In the genomic region with DNA sequence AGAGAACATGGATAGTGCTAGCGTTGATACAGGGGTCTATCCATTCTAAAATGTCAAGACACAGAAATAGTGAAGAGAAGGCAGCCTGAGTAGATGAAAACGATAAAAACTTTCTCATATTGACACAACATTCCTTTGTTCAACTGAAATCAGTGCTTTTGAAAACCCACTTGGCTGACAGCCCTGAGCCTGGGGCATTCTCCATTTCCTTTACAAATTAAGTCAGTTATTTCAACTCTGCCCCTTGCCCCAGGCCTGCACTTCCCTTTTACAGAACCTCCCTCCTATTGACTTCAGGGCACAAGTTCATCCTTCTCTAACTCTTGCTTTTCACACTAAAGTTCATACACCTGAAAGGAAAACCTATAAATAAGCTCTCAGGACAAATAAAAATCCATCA, we compare ENCODE assay signal across 21 cellular contexts.
DNase-seq lines count a peak whose midpoint lies in the region; ATAC-seq, FAIRE-seq and TF ChIP-seq lines count a peak whose summit lies in the region.
"Had no signal": no experiment of that assay in that cellular context is flagged by ENCODE, and none has a peak within 500 bp of the region (broad histone marks: within the 10 kb centered on the region; RNA-seq: fewer than 3 reads in every experiment).

No MANE protein-coding gene starts in this region.

- TF ChIP-seq CTCF in mammary epithelial cell (conservative IDR thresholded peaks at IDR 0.05 in 1 of 2, IDR thresholded peaks at IDR 0.05 in 1 of 2; ENCODE audit: extremely low read depth in 1 of 2, insufficient read depth in 1 of 2, low read depth in 1 of 2, low read length in 2 of 2): no peak
- no peak for TF ChIP-seq CTCF in osteocyte (IDR thresholded peaks at IDR 0.05)
- TF ChIP-seq CTCF in kidney (IDR thresholded peaks at IDR 0.05; ENCODE audit: borderline replicate concordance, extremely low read depth, insufficient read depth): no peak

- H3K9me3 ChIP-seq in mammary epithelial cell (replicated peaks; ENCODE audit: insufficient read depth, low read length): no peaks in the 10 kb centered on the region
- H3K9me3 ChIP-seq in kidney (ENCODE audit: control insufficient read depth in 1 of 2, low read length in 2 of 2): no peaks in the 10 kb centered on the region
- H3K9me3 ChIP-seq: BLaER1 treated with 17β-estradiol and CSF1 and Interleukin-3, amounts not matched to agents 10 nM and 100 nM; esophagus muscularis mucosa; tibial nerve had no signal

- in situ Hi-C loops in mammary epithelial cell (cut with MboI; ENCODE audit: low sequenced_read_pairs in 2 of 2): no loop called here

- H4K20me1 ChIP-seq in mammary epithelial cell (ENCODE audit: insufficient read depth, low read length): no peaks in the 10 kb centered on the region
- H4K20me1 ChIP-seq: BLaER1 treated with 17β-estradiol and CSF1 and Interleukin-3, amounts not matched to agents 10 nM and 100 nM had no signal

- DNase-seq in ELR (ENCODE audit: low read depth): peak; percentile 61
- peak; percentile 25 for DNase-seq in NOMO-1 treated with DMSO at 0.1 percent for 48 hours (lab: John Stamatoyannopoulos, UW; ENCODE audit: unreplicated experiment)
- DNase-seq in mammary epithelial cell: no peak
- DNase-seq in osteocyte (ENCODE audit: extremely low spot score, unreplicated experiment): no peak
- DNase-seq in NCI-H2196 treated with DMSO at 0.1 percent for 48 hours (lab: John Stamatoyannopoulos, UW; ENCODE audit: unreplicated experiment): no peak
- DNase-seq in kidney: no peak
- DNase-seq: activated CD4-positive, alpha-beta T cell treated with anti-CD3 and anti-CD28 coated beads, Interleukin-2, amount 10 ng/mL, durations not matched to agents 24 days and 14 days; activated naive CD4-positive, alpha-beta T cell treated with Interleukin-2 at 50 U/mL for 16 hours; DMS53; glutamatergic neuron; NCI-H1694; NCI-H446; stimulated activated CD4-positive, alpha-beta T cell treated with anti-CD3 and anti-CD28 coated beads, Interleukin-12 subunit alpha, Interleukin-12 subunit beta, amount 100 ng/mL, for 4 hours had no signal

- H3K79me2 ChIP-seq in mammary epithelial cell (ENCODE audit: insufficient read depth, low read length): peaks cover 33% of the 10 kb centered on the region

- no peaks in the 10 kb centered on the region for H3K27me3 ChIP-seq in mammary epithelial cell (ENCODE audit: insufficient read depth, low read length)
- H3K27me3 ChIP-seq: BLaER1 treated with 17β-estradiol and CSF1 and Interleukin-3, amounts not matched to agents 10 nM and 100 nM; esophagus muscularis mucosa; tibial nerve had no signal

- H3K4me1 Mint-ChIP-seq in osteocyte (ENCODE audit: unreplicated experiment): peaks cover 52% of the 10 kb centered on the region
- H3K4me1 Mint-ChIP-seq: activated CD4-positive, alpha-beta T cell treated with anti-CD3 and anti-CD28 coated beads, Interleukin-2, amount 10 ng/mL, durations not matched to agents 24 days and 14 days; memory B cell; stimulated activated effector memory CD8-positive, alpha-beta T cell treated with anti-CD3 and anti-CD28 coated beads, Interleukin-12 subunit alpha, Interleukin-12 subunit beta, amount 100 ng/mL, for 72 hours had no signal

- no peak for ATAC-seq in GM18520 (IDR thresholded peaks at IDR 0.05; ENCODE audit: unreplicated experiment)
- ATAC-seq: natural killer cell treated with Interleukin-12 subunit alpha and Interleukin-12 subunit beta and Interleukin-15 and Interleukin-18, amount 100 ng/mL, for 72 hours; stimulated activated effector memory CD8-positive, alpha-beta T cell treated with anti-CD3 and anti-CD28 coated beads, Interleukin-12 subunit alpha, Interleukin-12 subunit beta, amount 100 ng/mL, for 72 hours had no signal

- WGBS in mammary epithelial cell (ENCODE audit: low coverage, missing lambda C conversion rate): 4% methylated on average over 2 of the region's 2 CpGs

- no peak overlapping the region for H3K4me3 Mint-ChIP-seq in osteocyte (ENCODE audit: unreplicated experiment)
- H3K4me3 Mint-ChIP-seq: activated CD4-positive, alpha-beta T cell treated with anti-CD3 and anti-CD28 coated beads, Interleukin-2, amount 10 ng/mL, durations not matched to agents 24 days and 14 days; memory B cell; natural killer cell treated with Interleukin-12 subunit alpha and Interleukin-12 subunit beta and Interleukin-15 and Interleukin-18, amount 100 ng/mL, for 72 hours; stimulated activated effector memory CD8-positive, alpha-beta T cell treated with anti-CD3 and anti-CD28 coated beads, Interleukin-12 subunit alpha, Interleukin-12 subunit beta, amount 100 ng/mL, for 72 hours had no signal

- intact Hi-C loops in mammary epithelial cell (cut with micrococcal nuclease) (loop anchor here (5.0 kb wide), 1 partner anchor 227 kb away; no protein-coding TSS in a partner anchor), kidney (cut with DNase I) (no loop called here)

- peak overlapping the region; percentile 38 for H3K27ac ChIP-seq in mammary epithelial cell (ENCODE audit: insufficient read depth, low read depth, low read length)
- no peak overlapping the region for H3K27ac ChIP-seq in kidney (ENCODE audit: low read depth in 2 of 2, low read length in 2 of 2)
- H3K27ac ChIP-seq: BLaER1 treated with 17β-estradiol and CSF1 and Interleukin-3, amounts not matched to agents 10 nM and 100 nM; esophagus muscularis mucosa had no signal

- H2AFZ ChIP-seq in mammary epithelial cell (ENCODE audit: low read depth, low read length): peak overlapping the region; percentile 3

- no peak for FAIRE-seq in kidney (lab: Jason Lieb, UNC)
- FAIRE-seq: TTC549 had no signal

- dilution Hi-C loops in mammary epithelial cell (cut with HindIII; ENCODE audit: low sequenced_read_pairs): no loop called here

- H3K4me3 ChIP-seq in mammary epithelial cell (replicated peaks in 1 of 3; ENCODE audit: insufficient read depth in 1 of 3, low read depth in 2 of 3, low read length in 3 of 3) (no peak overlapping the region), kidney (ENCODE audit: low read length in 2 of 2) (no peak overlapping the region)
- H3K4me3 ChIP-seq: BLaER1 treated with 17β-estradiol and CSF1 and Interleukin-3, amounts not matched to agents 10 nM and 100 nM; esophagus muscularis mucosa; tibial nerve had no signal

- peak overlapping the region; percentile 72 for H3K4me2 ChIP-seq in mammary epithelial cell (ENCODE audit: insufficient read depth, low read depth, low read length)

- H3K36me3 ChIP-seq in mammary epithelial cell (ENCODE audit: insufficient read depth, low read length) (no peaks in the 10 kb centered on the region), kidney (ENCODE audit: control insufficient read depth in 1 of 2, insufficient read depth in 2 of 2, low read length in 2 of 2) (no peaks in the 10 kb centered on the region)
- H3K36me3 ChIP-seq: BLaER1 treated with 17β-estradiol and CSF1 and Interleukin-3, amounts not matched to agents 10 nM and 100 nM; esophagus muscularis mucosa; tibial nerve had no signal

- BruUV-seq in mammary epithelial cell (replicated peaks; lab: Mats Ljungman, UMichigan): no TSS peak

- H3K9ac ChIP-seq in mammary epithelial cell (ENCODE audit: insufficient read depth, low read length): no peak overlapping the region
- no peak overlapping the region for H3K9ac ChIP-seq in kidney (ENCODE audit: low read length in 2 of 2)
- H3K9ac ChIP-seq: BLaER1 treated with 17β-estradiol and CSF1 and Interleukin-3, amounts not matched to agents 10 nM and 100 nM had no signal

- CTCF ChIA-PET in mammary epithelial cell (lab: Charles Lee; ENCODE audit: low non-redundant PET): no interaction called here

- H3K27me3 Mint-ChIP-seq in osteocyte (ENCODE audit: unreplicated experiment): no peaks in the 10 kb centered on the region
- H3K27me3 Mint-ChIP-seq: activated CD4-positive, alpha-beta T cell treated with anti-CD3 and anti-CD28 coated beads, Interleukin-2, amount 10 ng/mL, durations not matched to agents 24 days and 14 days; memory B cell; natural killer cell treated with Interleukin-12 subunit alpha and Interleukin-12 subunit beta and Interleukin-15 and Interleukin-18, amount 100 ng/mL, for 72 hours had no signal

- H3K4me1 ChIP-seq in mammary epithelial cell (ENCODE audit: insufficient read depth, low read length) (peaks cover 64% of the 10 kb centered on the region), kidney (ENCODE audit: control insufficient read depth in 1 of 2, insufficient read depth in 1 of 2, low read depth in 1 of 2, low read length in 2 of 2) (no peaks in the 10 kb centered on the region)

- peak overlapping the region; percentile 73 for H3K27ac Mint-ChIP-seq in osteocyte (ENCODE audit: unreplicated experiment)
- H3K27ac Mint-ChIP-seq: activated CD4-positive, alpha-beta T cell treated with anti-CD3 and anti-CD28 coated beads, Interleukin-2, amount 10 ng/mL, durations not matched to agents 24 days and 14 days; memory B cell; natural killer cell treated with Interleukin-12 subunit alpha and Interleukin-12 subunit beta and Interleukin-15 and Interleukin-18, amount 100 ng/mL, for 72 hours; stimulated activated effector memory CD8-positive, alpha-beta T cell treated with anti-CD3 and anti-CD28 coated beads, Interleukin-12 subunit alpha, Interleukin-12 subunit beta, amount 100 ng/mL, for 72 hours had no signal

- peaks cover 2% of the 10 kb centered on the region for H3K36me3 Mint-ChIP-seq in osteocyte (ENCODE audit: unreplicated experiment)
- H3K36me3 Mint-ChIP-seq: memory B cell; natural killer cell treated with Interleukin-12 subunit alpha and Interleukin-12 subunit beta and Interleukin-15 and Interleukin-18, amount 100 ng/mL, for 72 hours; stimulated activated effector memory CD8-positive, alpha-beta T cell treated with anti-CD3 and anti-CD28 coated beads, Interleukin-12 subunit alpha, Interleukin-12 subunit beta, amount 100 ng/mL, for 72 hours had no signal

- H3K9me3 Mint-ChIP-seq in osteocyte (ENCODE audit: unreplicated experiment): no peaks in the 10 kb centered on the region
- H3K9me3 Mint-ChIP-seq: activated CD4-positive, alpha-beta T cell treated with anti-CD3 and anti-CD28 coated beads, Interleukin-2, amount 10 ng/mL, durations not matched to agents 24 days and 14 days had no signal

Comparison
In these comparisons a context has a peak if more than half of its experiments do, and no peak if none do; other contexts are left out.
1. DNase-seq: peak in ELR (single experiment) and NOMO-1 treated with DMSO at 0.1 percent for 48 hours (single experiment); none in mammary epithelial cell (single experiment), osteocyte (single experiment), NCI-H2196 treated with DMSO at 0.1 percent for 48 hours (single experiment) and kidney (single experiment).